In the genomic region with DNA sequence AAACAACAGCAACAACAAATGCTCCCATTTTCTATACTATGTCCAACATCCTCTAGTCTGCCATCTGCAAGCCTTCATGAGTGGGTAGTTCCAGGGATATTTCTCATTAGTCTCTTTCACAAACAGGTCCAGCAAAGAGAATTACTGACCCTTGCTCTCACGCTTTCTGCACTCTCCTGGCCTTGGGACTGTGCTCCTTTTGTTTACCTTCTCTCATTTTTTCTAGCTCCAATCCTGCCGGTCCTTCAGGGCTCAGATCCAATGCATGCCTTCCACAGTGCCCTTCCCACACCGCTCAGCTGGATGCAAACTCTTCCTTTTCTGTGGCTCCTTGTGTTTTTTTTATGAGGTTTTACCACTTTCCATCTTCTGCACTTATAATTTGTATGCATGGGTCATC, we compare ENCODE assay signal across 11 cellular contexts. TPM values are rescaled to one million over a fixed set of nuclear protein-coding genes. Genes with fewer than 3 reads are reported as not detected.
DNase-seq lines count a peak whose midpoint lies in the region; ATAC-seq and TF ChIP-seq lines count a peak whose summit lies in the region.
"Had no signal": no experiment of that assay in that cellular context is flagged by ENCODE, and none has a peak within 500 bp of the region (broad histone marks: within the 10 kb centered on the region; RNA-seq: fewer than 3 reads in every experiment).

No MANE protein-coding gene starts in this region.

- H3K36me3 ChIP-seq in right lobe of liver (no peaks in the 10 kb centered on the region), suprapubic skin (no peaks in the 10 kb centered on the region)

- TF ChIP-seq CTCF in right lobe of liver (IDR thresholded peaks at IDR 0.05) (no peak), suprapubic skin (IDR thresholded peaks at IDR 0.05) (no peak)

- TF ChIP-seq EP300 in suprapubic skin (IDR thresholded peaks at IDR 0.05), result no peak

- H3K9me3 Mint-ChIP-seq in activated T-cell treated with anti-CD3 and anti-CD28 coated beads, Interleukin-2, amount 50 U/mL, for 4 hours, result no peaks in the 10 kb centered on the region
- peaks cover 5 to 8% of the 10 kb centered on the region in 2 donors for H3K9me3 Mint-ChIP-seq in activated T-cell treated with anti-CD3 and anti-CD28 coated beads, Interleukin-2, amount 50 U/mL, for 72 hours
- H3K9me3 Mint-ChIP-seq in immature natural killer cell, result no peaks in the 10 kb centered on the region

- H3K9me3 ChIP-seq in right lobe of liver (no peaks in the 10 kb centered on the region), suprapubic skin (no peaks in the 10 kb centered on the region)

- DNase-seq in activated T-cell treated with anti-CD3 and anti-CD28 coated beads, Interleukin-2, amount 50 U/mL, for 4 hours, result no peak
- DNase-seq in activated T-cell treated with anti-CD3 and anti-CD28 coated beads for 4 hours (no peak), right lobe of liver (no peak), suprapubic skin (ENCODE audit: low spot score in 2 of 2) (no peak), immature natural killer cell (no peak)
- no peak for DNase-seq in activated T-cell treated with anti-CD3 and anti-CD28 coated beads, Interleukin-2, amount 50 U/mL, for 72 hours
- no peak for DNase-seq in stimulated activated CD4-positive, alpha-beta T cell treated with anti-CD3 and anti-CD28 coated beads, Interleukin-15, amount 100 ng/mL, for 24 hours
- DNase-seq: ACHN, NCI-H187 treated with DMSO at 0.1 percent for 48 hours had no signal

- H3K27ac ChIP-seq in right lobe of liver (no peak overlapping the region), suprapubic skin (peak overlapping the region; percentile 60)

- H3K4me1 ChIP-seq in right lobe of liver (peaks cover 0 to 11% (median 3%) of the 10 kb centered on the region in 4 donors), suprapubic skin (peaks cover 12% of the 10 kb centered on the region)

- peaks cover 3% of the 10 kb centered on the region for H3K27me3 Mint-ChIP-seq in activated T-cell treated with anti-CD3 and anti-CD28 coated beads, Interleukin-2, amount 50 U/mL, for 4 hours (ENCODE audit: low read depth)
- no peaks in the 10 kb centered on the region for H3K27me3 Mint-ChIP-seq in activated T-cell treated with anti-CD3 and anti-CD28 coated beads, Interleukin-2, amount 50 U/mL, for 72 hours (ENCODE audit: low read depth)
- peaks cover 3 to 11% (median 3%) of the 10 kb centered on the region in 3 donors for H3K27me3 Mint-ChIP-seq in immature natural killer cell (ENCODE audit: low read depth in 3 of 3)

- TF ChIP-seq POLR2A in right lobe of liver (IDR thresholded peaks at IDR 0.05) (no peak), suprapubic skin (IDR thresholded peaks at IDR 0.05) (no peak)

- H3K27me3 ChIP-seq in right lobe of liver (no peaks in the 10 kb centered on the region), suprapubic skin (no peaks in the 10 kb centered on the region)

- WGBS in right lobe of liver (ENCODE audit: insufficient coverage, low coverage, low lambda C conversion rate, missing lambda C conversion rate), result 23% methylated on average over 3 of the region's 3 CpGs
- 72% methylated on average over 3 of the region's 3 CpGs for WGBS in suprapubic skin

- intact Hi-C loops in right lobe of liver (cut with DNase I), result no loop called here

- peaks cover under 1% of the 10 kb centered on the region for H3K36me3 Mint-ChIP-seq in activated T-cell treated with anti-CD3 and anti-CD28 coated beads, Interleukin-2, amount 50 U/mL, for 4 hours (ENCODE audit: insufficient read depth)
- peaks cover 7 to 12% of the 10 kb centered on the region in 2 donors for H3K36me3 Mint-ChIP-seq in activated T-cell treated with anti-CD3 and anti-CD28 coated beads, Interleukin-2, amount 50 U/mL, for 72 hours (ENCODE audit: insufficient read depth in 2 of 2)
- H3K36me3 Mint-ChIP-seq in immature natural killer cell, result no peaks in the 10 kb centered on the region

- ATAC-seq in activated T-cell treated with anti-CD3 and anti-CD28 coated beads, Interleukin-2, amount 50 U/mL, for 4 hours, result no peak
- ATAC-seq in activated T-cell treated with anti-CD3 and anti-CD28 coated beads, Interleukin-2, amount 50 U/mL, for 72 hours (replicated peaks in 1 of 2), result no peak
- ATAC-seq in right lobe of liver (peak; percentile 60 to 88 (median 76)), GM18519 (IDR thresholded peaks at IDR 0.05; ENCODE audit: low FRiP score, unreplicated experiment) (no peak)
- ATAC-seq: SK-N-SH treated with all-trans-retinoic acid at 6 μM for 48 hours had no signal

- peaks cover 70% of the 10 kb centered on the region for H3K4me1 Mint-ChIP-seq in activated T-cell treated with anti-CD3 and anti-CD28 coated beads, Interleukin-2, amount 50 U/mL, for 4 hours (ENCODE audit: low read depth)
- peaks cover 91% of the 10 kb centered on the region for H3K4me1 Mint-ChIP-seq in activated T-cell treated with anti-CD3 and anti-CD28 coated beads, Interleukin-2, amount 50 U/mL, for 72 hours (ENCODE audit: low read depth)
- no peaks in the 10 kb centered on the region for H3K4me1 Mint-ChIP-seq in immature natural killer cell

- H3K27ac Mint-ChIP-seq in activated T-cell treated with anti-CD3 and anti-CD28 coated beads, Interleukin-2, amount 50 U/mL, for 72 hours, result peak overlapping the region; percentile 67
- no peak overlapping the region for H3K27ac Mint-ChIP-seq in immature natural killer cell

- H3K4me3 Mint-ChIP-seq in activated T-cell treated with anti-CD3 and anti-CD28 coated beads, Interleukin-2, amount 50 U/mL, for 4 hours, result peak overlapping the region; percentile 5
- H3K4me3 Mint-ChIP-seq in activated T-cell treated with anti-CD3 and anti-CD28 coated beads, Interleukin-2, amount 50 U/mL, for 72 hours, result peak overlapping the region; percentile 51 to 60
- no peak overlapping the region for H3K4me3 Mint-ChIP-seq in immature natural killer cell

- no peak overlapping the region for H3K4me3 ChIP-seq in right lobe of liver
- H3K4me3 ChIP-seq in suprapubic skin, result no peak overlapping the region

RNA-seq across cellular contexts. Expression of gene ADTRP, which starts 47.2 kb away (rescaled TPM):
- 10 to 100 TPM; 11.6 to 16.6 (median 15.6) TPM for total RNA-seq in activated T-cell treated with anti-CD3 and anti-CD28 coated beads, Interleukin-2, amount 50 U/mL, for 4 hours
- total RNA-seq in activated T-cell treated with anti-CD3 and anti-CD28 coated beads, Interleukin-2, amount 50 U/mL, for 72 hours, result 10 to 100 TPM; 62.4 to 71.6 TPM
- total RNA-seq in right lobe of liver (1 to 10 TPM in 2 of 6 experiments, under 1 TPM in 3, not detected in 1; 0.46 to 1.9 (median 0.92) TPM), suprapubic skin (10 to 100 TPM; 19.6 to 39.5 (median 26.2) TPM)
- polyA plus RNA-seq in immature natural killer cell, result not detected

Comparison
In these comparisons a context has a peak if more than half of its experiments do, and no peak if none do; other contexts are left out.
1. ATAC-seq: peak in right lobe of liver (4 of 4); none in activated T-cell treated with anti-CD3 and anti-CD28 coated beads, Interleukin-2, amount 50 U/mL, for 4 hours (0 of 2), activated T-cell treated with anti-CD3 and anti-CD28 coated beads, Interleukin-2, amount 50 U/mL, for 72 hours (0 of 2) and GM18519 (single experiment).
2. H3K4me3 Mint-ChIP-seq: peak in activated T-cell treated with anti-CD3 and anti-CD28 coated beads, Interleukin-2, amount 50 U/mL, for 4 hours (single experiment) and activated T-cell treated with anti-CD3 and anti-CD28 coated beads, Interleukin-2, amount 50 U/mL, for 72 hours (2 of 2); none in immature natural killer cell (0 of 5).
3. RNA of gene ADTRP, which starts 47.2 kb away (total RNA-seq): 62.4 to 71.6 TPM in activated T-cell treated with anti-CD3 and anti-CD28 coated beads, Interleukin-2, amount 50 U/mL, for 72 hours, 19.6 to 39.5 TPM in suprapubic skin and 11.6 to 16.6 TPM in activated T-cell treated with anti-CD3 and anti-CD28 coated beads, Interleukin-2, amount 50 U/mL, for 4 hours; 0.46 to 1.9 TPM in right lobe of liver; every median in the first group is over 4 times any median in the second.